In genomic region chr6:44198684-44199083, GRCh38 we compare ENCODE assay signal across 34 cellular contexts. TPM values are rescaled to one million over a fixed set of nuclear protein-coding genes. Genes with fewer than 3 reads are reported as not detected.
"Had no signal": no experiment of that assay in that cellular context is flagged by ENCODE, and none has a peak within 500 bp of the region (broad histone marks: within the 10 kb centered on the region; RNA-seq: fewer than 3 reads in every experiment).

No MANE protein-coding gene starts in this region.

- H3K4me1 Mint-ChIP-seq: activated B cell treated with CpG ODN at 0.5 μM for 24 hours; activated CD4-positive, alpha-beta memory T cell treated with anti-CD3 and anti-CD28 coated beads, Interleukin-2, amount 10 ng/mL, durations not matched to agents 7 days and 5 days; activated CD4-positive, alpha-beta T cell treated with anti-CD3 and anti-CD28 coated beads for 36 hours; activated CD4-positive, alpha-beta T cell treated with anti-CD3 and anti-CD28 coated beads, Interleukin-2, amount 10 ng/mL, durations not matched to agents 24 days and 14 days; activated naive CD4-positive, alpha-beta T cell treated with anti-CD3 and anti-CD28 coated beads, Interleukin-2, amount 10 ng/mL, durations not matched to agents 7 days and 5 days; activated naive CD8-positive, alpha-beta T cell treated with anti-CD3 and anti-CD28 coated beads, Interleukin-2, amount 10 ng/mL, durations not matched to agents 7 days and 5 days; T-helper 17 cell had no signal

- H3K9me3 Mint-ChIP-seq: activated B cell treated with CpG ODN at 0.5 μM for 24 hours; activated CD4-positive, alpha-beta memory T cell treated with anti-CD3 and anti-CD28 coated beads, Interleukin-2, amount 10 ng/mL, durations not matched to agents 7 days and 5 days; activated CD4-positive, alpha-beta T cell treated with anti-CD3 and anti-CD28 coated beads, Interleukin-2, amount 10 ng/mL, durations not matched to agents 24 days and 14 days; activated naive CD4-positive, alpha-beta T cell treated with anti-CD3 and anti-CD28 coated beads, Interleukin-2, amount 10 ng/mL, durations not matched to agents 7 days and 5 days; activated naive CD4-positive, alpha-beta T cell treated with anti-CD3 and anti-CD28 coated beads, Interleukin-2, amount 50 U/mL, for 72 hours; activated naive CD8-positive, alpha-beta T cell treated with anti-CD3 and anti-CD28 coated beads, Interleukin-2, amount 10 ng/mL, durations not matched to agents 7 days and 5 days; activated T-cell treated with anti-CD3 and anti-CD28 coated beads, Interleukin-2, amount 50 U/mL, for 24 hours; activated T-cell treated with anti-CD3 and anti-CD28 coated beads, Interleukin-2, amount 50 U/mL, for 72 hours; dendritic cell treated with granulocyte-macrophage colony-stimulating factor and Interleukin-4, amounts not matched to agents 40 ng/mL and 50 ng/mL, for 4 days; T-helper 2 cell treated with Interferon-gamma antibody and Interleukin-4, amounts not matched to agents 5 μg/mL and 100 μg/mL, for 36 hours had no signal

- H3K9me3 ChIP-seq: body of pancreas, colonic mucosa, esophagus muscularis mucosa, gastrocnemius medialis, heart left ventricle had no signal

- H3K27ac ChIP-seq: body of pancreas, colonic mucosa, dorsolateral prefrontal cortex, esophagus muscularis mucosa, foreskin keratinocyte, gastrocnemius medialis, heart left ventricle, WERI-Rb-1 had no signal

- H3K27me3 ChIP-seq: body of pancreas, colonic mucosa, dorsolateral prefrontal cortex, esophagus muscularis mucosa, foreskin keratinocyte, gastrocnemius medialis, heart left ventricle had no signal

- DNase-seq: activated B cell treated with CpG ODN at 0.5 μM for 24 hours; activated CD4-positive, alpha-beta memory T cell treated with anti-CD3 and anti-CD28 coated beads, Interleukin-2, amount 10 ng/mL, durations not matched to agents 7 days and 5 days; activated CD4-positive, alpha-beta T cell treated with anti-CD3 and anti-CD28 coated beads for 36 hours; activated CD4-positive, alpha-beta T cell treated with anti-CD3 and anti-CD28 coated beads, Interleukin-2, amount 10 ng/mL, durations not matched to agents 24 days and 14 days; activated CD4-positive, alpha-beta T cell treated with anti-CD3 and anti-CD28 coated beads, Interleukin-2, amount 50 U/mL, for 4 hours; activated CD8-positive, alpha-beta memory T cell treated with anti-CD3 and anti-CD28 coated beads, Interleukin-2, amount 50 U/mL, for 48 hours; activated gamma-delta T cell; activated naive CD4-positive, alpha-beta T cell; activated naive CD4-positive, alpha-beta T cell treated with anti-CD3 and anti-CD28 coated beads, Interleukin-2, amount 10 ng/mL, durations not matched to agents 7 days and 5 days; activated naive CD8-positive, alpha-beta T cell treated with anti-CD3 and anti-CD28 coated beads, Interleukin-2, amount 10 ng/mL, durations not matched to agents 7 days and 5 days; activated T-cell treated with anti-CD3 and anti-CD28 coated beads for 4 hours; activated T-cell treated with anti-CD3 and anti-CD28 coated beads, Interleukin-2, amount 50 U/mL, for 24 hours; activated T-cell treated with anti-CD3 and anti-CD28 coated beads, Interleukin-2, amount 50 U/mL, for 72 hours; amniotic stem cell; anterior cingulate cortex; body of pancreas; central memory CD4-positive, alpha-beta T cell; cerebellar nuclear complex; colonic mucosa; dorsolateral prefrontal cortex; effector memory CD4-positive, alpha-beta T cell; erythroblast; foreskin keratinocyte; gastrocnemius medialis; glutamatergic neuron; heart left ventricle; T-helper 1 cell; T-helper 17 cell; T1000; WERI-Rb-1 had no signal

- H3K4me3 Mint-ChIP-seq: activated B cell treated with CpG ODN at 0.5 μM for 24 hours; activated CD4-positive, alpha-beta memory T cell treated with anti-CD3 and anti-CD28 coated beads, Interleukin-2, amount 10 ng/mL, durations not matched to agents 7 days and 5 days; activated CD4-positive, alpha-beta T cell treated with anti-CD3 and anti-CD28 coated beads for 36 hours; activated CD4-positive, alpha-beta T cell treated with anti-CD3 and anti-CD28 coated beads, Interleukin-2, amount 10 ng/mL, durations not matched to agents 24 days and 14 days; activated naive CD4-positive, alpha-beta T cell treated with anti-CD3 and anti-CD28 coated beads, Interleukin-2, amount 10 ng/mL, durations not matched to agents 7 days and 5 days; activated naive CD8-positive, alpha-beta T cell treated with anti-CD3 and anti-CD28 coated beads, Interleukin-2, amount 10 ng/mL, durations not matched to agents 7 days and 5 days; activated T-cell treated with anti-CD3 and anti-CD28 coated beads, Interleukin-2, amount 50 U/mL, for 24 hours; activated T-cell treated with anti-CD3 and anti-CD28 coated beads, Interleukin-2, amount 50 U/mL, for 72 hours; dendritic cell treated with granulocyte-macrophage colony-stimulating factor and Interleukin-4, amounts not matched to agents 40 ng/mL and 50 ng/mL, for 4 days; T-helper 17 cell; T-helper 2 cell treated with Interferon-gamma antibody and Interleukin-4, amounts not matched to agents 5 μg/mL and 100 μg/mL, for 36 hours had no signal

- H3K4me1 ChIP-seq: colonic mucosa had no signal

- H3K36me3 Mint-ChIP-seq: activated naive CD4-positive, alpha-beta T cell treated with anti-CD3 and anti-CD28 coated beads, Interleukin-2, amount 10 ng/mL, durations not matched to agents 7 days and 5 days; activated naive CD4-positive, alpha-beta T cell treated with anti-CD3 and anti-CD28 coated beads, Interleukin-2, amount 50 U/mL, for 72 hours; activated naive CD8-positive, alpha-beta T cell treated with anti-CD3 and anti-CD28 coated beads, Interleukin-2, amount 10 ng/mL, durations not matched to agents 7 days and 5 days had no signal

- H3K36me3 ChIP-seq: colonic mucosa, esophagus muscularis mucosa, gastrocnemius medialis, heart left ventricle, WERI-Rb-1 had no signal

- H3K27ac Mint-ChIP-seq: activated B cell treated with CpG ODN at 0.5 μM for 24 hours; activated CD4-positive, alpha-beta memory T cell treated with anti-CD3 and anti-CD28 coated beads, Interleukin-2, amount 10 ng/mL, durations not matched to agents 7 days and 5 days; activated CD4-positive, alpha-beta T cell treated with anti-CD3 and anti-CD28 coated beads for 36 hours; activated CD4-positive, alpha-beta T cell treated with anti-CD3 and anti-CD28 coated beads, Interleukin-2, amount 10 ng/mL, durations not matched to agents 24 days and 14 days; activated naive CD4-positive, alpha-beta T cell treated with anti-CD3 and anti-CD28 coated beads, Interleukin-2, amount 10 ng/mL, durations not matched to agents 7 days and 5 days; activated naive CD4-positive, alpha-beta T cell treated with anti-CD3 and anti-CD28 coated beads, Interleukin-2, amount 50 U/mL, for 72 hours; activated naive CD8-positive, alpha-beta T cell treated with anti-CD3 and anti-CD28 coated beads, Interleukin-2, amount 10 ng/mL, durations not matched to agents 7 days and 5 days; activated T-cell treated with anti-CD3 and anti-CD28 coated beads, Interleukin-2, amount 50 U/mL, for 24 hours; activated T-cell treated with anti-CD3 and anti-CD28 coated beads, Interleukin-2, amount 50 U/mL, for 72 hours; dendritic cell treated with granulocyte-macrophage colony-stimulating factor and Interleukin-4, amounts not matched to agents 40 ng/mL and 50 ng/mL, for 4 days; T-helper 17 cell; T-helper 2 cell treated with Interferon-gamma antibody and Interleukin-4, amounts not matched to agents 5 μg/mL and 100 μg/mL, for 36 hours had no signal

- H3K27me3 Mint-ChIP-seq: activated CD4-positive, alpha-beta memory T cell treated with anti-CD3 and anti-CD28 coated beads, Interleukin-2, amount 10 ng/mL, durations not matched to agents 7 days and 5 days had no signal

- H3K4me3 ChIP-seq: body of pancreas, colonic mucosa, dorsolateral prefrontal cortex, esophagus muscularis mucosa, gastrocnemius medialis, heart left ventricle had no signal

RNA-seq across cellular contexts. Expression of gene MYMX, which starts 18.0 kb away (rescaled TPM):
- total RNA-seq: activated B cell treated with CpG ODN at 0.5 μM for 24 hours; activated CD4-positive, alpha-beta memory T cell treated with anti-CD3 and anti-CD28 coated beads, Interleukin-2, amount 10 ng/mL, durations not matched to agents 7 days and 5 days; activated CD4-positive, alpha-beta T cell treated with anti-CD3 and anti-CD28 coated beads for 36 hours; activated CD4-positive, alpha-beta T cell treated with anti-CD3 and anti-CD28 coated beads, Interleukin-2, amount 10 ng/mL, durations not matched to agents 24 days and 14 days; activated naive CD4-positive, alpha-beta T cell treated with anti-CD3 and anti-CD28 coated beads, Interleukin-2, amount 50 U/mL, for 72 hours; activated naive CD8-positive, alpha-beta T cell treated with anti-CD3 and anti-CD28 coated beads, Interleukin-2, amount 10 ng/mL, durations not matched to agents 7 days and 5 days; activated T-cell treated with anti-CD3 and anti-CD28 coated beads, Interleukin-2, amount 50 U/mL, for 72 hours; colonic mucosa; dorsolateral prefrontal cortex; esophagus muscularis mucosa; foreskin keratinocyte; gastrocnemius medialis; T-helper 17 cell had no signal
- polyA plus RNA-seq: foreskin keratinocyte had no signal

RNA-seq across cellular contexts. Expression of gene CAPN11, which starts 40.1 kb away (rescaled TPM):
- total RNA-seq: activated B cell treated with CpG ODN at 0.5 μM for 24 hours; activated naive CD8-positive, alpha-beta T cell treated with anti-CD3 and anti-CD28 coated beads, Interleukin-2, amount 10 ng/mL, durations not matched to agents 7 days and 5 days; foreskin keratinocyte had no signal
- polyA plus RNA-seq: foreskin keratinocyte had no signal
